In genomic region chr10:9066152-9066551, GRCh38 we compare ENCODE assay signal across 26 cellular contexts.
"Had no signal": no experiment of that assay in that cellular context is flagged by ENCODE, and none has a peak within 500 bp of the region (broad histone marks: within the 10 kb centered on the region; RNA-seq: fewer than 3 reads in every experiment).

No MANE protein-coding gene starts in this region.

- H3K9me3 ChIP-seq: colonic mucosa, esophagus muscularis mucosa, esophagus squamous epithelium, gastrocnemius medialis, gastroesophageal sphincter, heart left ventricle, heart right ventricle had no signal

- H3K36me3 ChIP-seq: colonic mucosa, esophagus muscularis mucosa, esophagus squamous epithelium, gastrocnemius medialis, gastroesophageal sphincter, heart left ventricle, heart right ventricle had no signal

- H3K27me3 ChIP-seq: colonic mucosa, dorsolateral prefrontal cortex, esophagus muscularis mucosa, esophagus squamous epithelium, foreskin keratinocyte, gastrocnemius medialis, gastroesophageal sphincter, heart left ventricle, heart right ventricle had no signal

- DNase-seq: colonic mucosa; cortex of kidney; dermis blood vessel endothelial cell; dorsolateral prefrontal cortex; effector CD4-positive, alpha-beta T cell; effector CD8-positive, alpha-beta T cell; effector memory CD4-positive, alpha-beta T cell; effector memory CD8-positive, alpha-beta T cell; endodermal cell; erythroblast; esophagus squamous epithelium; foreskin fibroblast; foreskin keratinocyte; foreskin melanocyte; gastrocnemius medialis; glutamatergic neuron; head of caudate nucleus; heart left ventricle; heart right ventricle had no signal

- H3K4me3 ChIP-seq: colonic mucosa, coronary artery, dorsolateral prefrontal cortex, esophagus muscularis mucosa, esophagus squamous epithelium, gastrocnemius medialis, gastroesophageal sphincter, heart left ventricle, heart right ventricle had no signal

- H3K4me1 ChIP-seq: colonic mucosa, esophagus muscularis mucosa, esophagus squamous epithelium, gastrocnemius medialis, gastroesophageal sphincter, heart left ventricle, heart right ventricle had no signal

- H3K27ac ChIP-seq: colonic mucosa, coronary artery, dorsolateral prefrontal cortex, epithelial cell of prostate, esophagus muscularis mucosa, esophagus squamous epithelium, foreskin keratinocyte, gastrocnemius medialis, gastroesophageal sphincter, heart left ventricle, heart right ventricle had no signal

- FAIRE-seq: colon, endometrium, endothelial cell of umbilical vein had no signal
